Comparison of ENCODE assay signal across 10 cellular contexts in genomic region chr9:88092699-88093359, GRCh38. TPM values are rescaled to one million over a fixed set of nuclear protein-coding genes. Genes with fewer than 3 reads are reported as not detected.
DNase-seq lines count a peak whose midpoint lies in the region; ATAC-seq and TF ChIP-seq lines count a peak whose summit lies in the region.
"Had no signal": no experiment of that assay in that cellular context is flagged by ENCODE, and none has a peak within 500 bp of the region (broad histone marks: within the 10 kb centered on the region; RNA-seq: fewer than 3 reads in every experiment).

No MANE protein-coding gene starts in this region.

- peak; percentile 35 for DNase-seq in Ammon's horn (ENCODE audit: low spot score)
- DNase-seq in NOMO-1 treated with dmso at 0.1 percent for 144 hours (lab: John Stamatoyannopoulos, UW; ENCODE audit: unreplicated experiment): peak; percentile 25
- DNase-seq in fibroblast of villous mesenchyme (ENCODE audit: low read depth): peak; percentile 92
- no peak for DNase-seq in neuronal stem cell (ENCODE audit: low spot score)
- DNase-seq in DMS114 treated with DMSO at 0.1 percent for 48 hours (lab: John Stamatoyannopoulos, UW; ENCODE audit: unreplicated experiment): no peak
- DNase-seq in MG63: no peak
- DNase-seq in cerebellar nuclear complex (lab: John Stamatoyannopoulos, UW): no peak
- DNase-seq: NK-92 treated with Interleukin-12 subunit alpha and Interleukin-12 subunit beta, amount 100 ng/mL, for 24 hours had no signal

- no peak overlapping the region for H3K14ac ChIP-seq in neuronal stem cell (ENCODE audit: low read length)

- H4K91ac ChIP-seq in neuronal stem cell (ENCODE audit: low read depth, low read length, poor library complexity): no peak overlapping the region

- H3K4ac ChIP-seq in neuronal stem cell (ENCODE audit: low read length): no peak overlapping the region

- WGBS in neuronal stem cell (ENCODE audit: extremely low coverage in 2 of 2, insufficient read length in 2 of 2, insufficient replicate concordance in 1 of 2), 2 donors: no CpG with 5 or more reads among the region's 14 CpGs

- no peak overlapping the region for H3K23ac ChIP-seq in neuronal stem cell (ENCODE audit: low read depth, low read length, poor library complexity)

- H3K27me3 ChIP-seq in neuronal stem cell (ENCODE audit: control insufficient read depth in 3 of 3, insufficient read depth in 3 of 3, low read depth in 1 of 3, low read length in 3 of 3) (no peaks in the 10 kb centered on the region), MG63 (no peaks in the 10 kb centered on the region)

- H2AK5ac ChIP-seq in neuronal stem cell (ENCODE audit: low read depth, low read length): no peak overlapping the region

- no peaks in the 10 kb centered on the region for H3K9me3 ChIP-seq in neuronal stem cell (replicated peaks in 1 of 2; ENCODE audit: control insufficient read depth in 2 of 2, insufficient read depth in 1 of 2, low read depth in 1 of 2, low read length in 2 of 2)
- no peaks in the 10 kb centered on the region for H3K9me3 ChIP-seq in MG63

- H3K4me1 ChIP-seq in neuronal stem cell (ENCODE audit: control insufficient read depth in 2 of 2, insufficient read depth in 1 of 2, low read depth in 1 of 2, low read length in 2 of 2): peaks cover 0 to 1% of the 10 kb centered on the region in 2 donors

- H3K79me1 ChIP-seq in neuronal stem cell (ENCODE audit: low read depth, low read length): no peaks in the 10 kb centered on the region

- no peak overlapping the region for H2BK12ac ChIP-seq in neuronal stem cell (ENCODE audit: low read length)

- H3K36me3 ChIP-seq in neuronal stem cell (replicated peaks in 1 of 2; ENCODE audit: control insufficient read depth in 2 of 2, insufficient read depth in 2 of 2, low read length in 2 of 2) (no peaks in the 10 kb centered on the region), MG63 (no peaks in the 10 kb centered on the region)

- H3K9ac ChIP-seq in neuronal stem cell (ENCODE audit: low read depth, low read length, poor library complexity): no peak overlapping the region

- peak overlapping the region; percentile 27 for H3K4me3 ChIP-seq in fibroblast of villous mesenchyme (ENCODE audit: low read depth, low read length)
- no peak overlapping the region for H3K4me3 ChIP-seq in neuronal stem cell (ENCODE audit: low read length in 2 of 2)
- H3K4me3 ChIP-seq in MG63: no peak overlapping the region

- ATAC-seq in GM19455 (IDR thresholded peaks at IDR 0.05; ENCODE audit: unreplicated experiment): no peak

- no peak overlapping the region for H3K4me2 ChIP-seq in neuronal stem cell (ENCODE audit: insufficient read depth, low read length, poor library complexity, severe bottlenecking)

- H2BK120ac ChIP-seq in neuronal stem cell (ENCODE audit: low read depth, low read length): no peak overlapping the region

- no peak overlapping the region for H2BK5ac ChIP-seq in neuronal stem cell (ENCODE audit: low read length)

- no peak overlapping the region for H4K8ac ChIP-seq in neuronal stem cell (ENCODE audit: low read depth, low read length)

- H2AFZ ChIP-seq in neuronal stem cell (ENCODE audit: low read length): peak overlapping the region; percentile 45

- no peak for TF ChIP-seq CTCF in fibroblast of villous mesenchyme (IDR thresholded peaks at IDR 0.05; ENCODE audit: insufficient read depth, low read depth, low read length)

- H3K27ac ChIP-seq in neuronal stem cell (replicated peaks; ENCODE audit: low read length): no peak overlapping the region

- H2BK15ac ChIP-seq in neuronal stem cell (ENCODE audit: low read length): no peak overlapping the region

- H3K18ac ChIP-seq in neuronal stem cell (ENCODE audit: low read length): peak overlapping the region; percentile 77

RNA-seq across cellular contexts. Expression of gene SPATA31C2, which starts 45.4 kb away (rescaled TPM):
- under 0.01 TPM in 1 of 2 replicates, not detected in the other for total RNA-seq in fibroblast of villous mesenchyme
- polyA plus RNA-seq in neuronal stem cell (2013, experiment 1 of 2): 0.01 TPM
- polyA plus RNA-seq in neuronal stem cell (2013, experiment 2 of 2): not detected
- not detected in 2 replicates for total RNA-seq in MG63 (2014; rRNA removed; shearing (Covaris generic); ENCODE audit: low replicate concordance)
- polyA plus RNA-seq: IgD-negative memory B cell had no signal

Comparison
In these comparisons a context has a peak if more than half of its experiments do, and no peak if none do; other contexts are left out.
1. DNase-seq: peak in Ammon's horn (single experiment), NOMO-1 treated with dmso at 0.1 percent for 144 hours (single experiment) and fibroblast of villous mesenchyme (single experiment); none in neuronal stem cell (single experiment), DMS114 treated with DMSO at 0.1 percent for 48 hours (single experiment), MG63 (single experiment) and cerebellar nuclear complex (0 of 2).